Comparison of ENCODE assay signal across 8 cellular contexts in genomic region chr3:14946749-14947104, GRCh38. TPM values are rescaled to one million over a fixed set of nuclear protein-coding genes. Genes with fewer than 3 reads are reported as not detected.
DNase-seq lines count a peak whose midpoint lies in the region; ATAC-seq and TF ChIP-seq lines count a peak whose summit lies in the region.

No MANE protein-coding gene starts in this region.

- peaks cover 0 to 59% (median 37%) of the 10 kb centered on the region in 9 donors for H3K36me3 ChIP-seq in heart left ventricle
- no peaks in the 10 kb centered on the region for H3K36me3 ChIP-seq in body of pancreas (replicated peaks in 1 of 2; ENCODE audit: insufficient read depth in 1 of 2, low read depth in 2 of 2)
- H3K36me3 ChIP-seq in mesenchymal stem cell (ENCODE audit: control insufficient read depth in 1 of 2, insufficient read depth in 2 of 2, low read depth in 1 of 2, low read length in 2 of 2): peaks cover 7 to 37% of the 10 kb centered on the region in 2 experiments
- no peaks in the 10 kb centered on the region for H3K36me3 ChIP-seq in uterus

- WGBS in heart left ventricle, 4 donors: 0 to 1% (median 1%) methylated on average over 8 of the region's 8 CpGs
- 0% methylated on average over 8 of the region's 8 CpGs for WGBS in body of pancreas, 2 donors
- under 1% methylated on average over 8 of the region's 8 CpGs for WGBS in mesenchymal stem cell

- intact Hi-C loops in heart left ventricle (cut with DNase I) (loop anchor here in 5 of 10 donors (5.0 to 10.0 kb wide), 4 partner anchors 46 to 148 kb away; partner anchors contain the start of gene RBSN (in 1 of the 5)), cardiac septum (cut with DNase I) (loop anchor here (2.0 to 5.0 kb wide), 2 partner anchors 46 to 118 kb away; partner anchors contain the start of gene MRPS25), body of pancreas (cut with DNase I) (no loop called here), uterus (cut with DNase I; ENCODE audit: low total_unique reads) (no loop called here)

- no peak overlapping the region for H3K14ac ChIP-seq in mesenchymal stem cell (ENCODE audit: low read length in 2 of 2)

- peak overlapping the region; percentile 90 to 99 for H3K18ac ChIP-seq in mesenchymal stem cell (ENCODE audit: low read depth in 1 of 2, low read length in 2 of 2)

- H3K4ac ChIP-seq in mesenchymal stem cell (ENCODE audit: low read depth in 1 of 2, low read length in 2 of 2): peak overlapping the region; percentile 1 to 98

- peak overlapping the region; percentile 54 for H2BK5ac ChIP-seq in mesenchymal stem cell (ENCODE audit: low read depth, low read length, poor library complexity, severe bottlenecking)

- H4K8ac ChIP-seq in mesenchymal stem cell (ENCODE audit: low read length): peak overlapping the region; percentile 29

- no peak overlapping the region for H4K91ac ChIP-seq in mesenchymal stem cell (ENCODE audit: low read length)

- no peak for DNase-seq in heart left ventricle
- no peak for DNase-seq in cardiac septum (ENCODE audit: low spot score)
- no peak for DNase-seq in body of pancreas
- DNase-seq in mesenchymal stem cell: no peak
- DNase-seq in uterus: no peak
- DNase-seq in SHP77 (lab: John Stamatoyannopoulos, UW): no peak

- H2BK15ac ChIP-seq in mesenchymal stem cell (ENCODE audit: low read depth, poor library complexity, severe bottlenecking): no peak overlapping the region

- H3K4me1 ChIP-seq in heart left ventricle: peaks cover 6 to 54% (median 34%) of the 10 kb centered on the region in 12 donors
- peaks cover 59% of the 10 kb centered on the region for H3K4me1 ChIP-seq in body of pancreas
- H3K4me1 ChIP-seq in mesenchymal stem cell (ENCODE audit: control insufficient read depth, insufficient read depth, low read depth, low read length): peaks cover 4% of the 10 kb centered on the region
- H3K4me1 ChIP-seq in uterus: peaks cover 0 to 6% of the 10 kb centered on the region in 2 donors

- no peak overlapping the region for H2BK120ac ChIP-seq in mesenchymal stem cell (ENCODE audit: low read depth, low read length)

- H3K9me3 ChIP-seq in heart left ventricle (no peaks in the 10 kb centered on the region), body of pancreas (no peaks in the 10 kb centered on the region), mesenchymal stem cell (ENCODE audit: control insufficient read depth, low read length) (no peaks in the 10 kb centered on the region), uterus (no peaks in the 10 kb centered on the region)

- H3K79me1 ChIP-seq in mesenchymal stem cell (replicated peaks; ENCODE audit: low read length, poor library complexity, severe bottlenecking): peaks cover 11% of the 10 kb centered on the region

- no peak for ATAC-seq in heart left ventricle
- ATAC-seq in body of pancreas: no peak
- ATAC-seq in GM19395 (IDR thresholded peaks at IDR 0.05; ENCODE audit: unreplicated experiment): no peak
- no peak for ATAC-seq in GM18907 (IDR thresholded peaks at IDR 0.05; ENCODE audit: unreplicated experiment)

- H3K4me2 ChIP-seq in mesenchymal stem cell (ENCODE audit: low read length, poor library complexity, severe bottlenecking): peak overlapping the region; percentile 75

- H3K23ac ChIP-seq in mesenchymal stem cell (ENCODE audit: low read length in 2 of 2): peak overlapping the region in 1 of 2 experiments; percentile 47

- H2BK12ac ChIP-seq in mesenchymal stem cell (ENCODE audit: low read length in 2 of 2): no peak overlapping the region

- H3K27ac ChIP-seq in heart left ventricle (peak overlapping the region; percentile 98 to 100 (median 99)), body of pancreas (peak overlapping the region; percentile 86 to 99 (median 97)), mesenchymal stem cell (ENCODE audit: low read length, poor library complexity, severe bottlenecking) (peak overlapping the region; percentile 92), uterus (peak overlapping the region; percentile 96 to 98)

- H3K4me3 ChIP-seq in heart left ventricle (peak overlapping the region; percentile 70 to 95 (median 90)), body of pancreas (peak overlapping the region; percentile 47 to 71), mesenchymal stem cell (ENCODE audit: insufficient read depth in 1 of 2, low read depth in 1 of 2, low read length in 2 of 2) (peak overlapping the region; percentile 94 to 96), uterus (peak overlapping the region; percentile 68 to 99)

- H2AK5ac ChIP-seq in mesenchymal stem cell (ENCODE audit: low read length, severe bottlenecking): no peak overlapping the region

- no peaks in the 10 kb centered on the region for H3K27me3 ChIP-seq in heart left ventricle
- H3K27me3 ChIP-seq in body of pancreas: no peaks in the 10 kb centered on the region
- no peaks in the 10 kb centered on the region for H3K27me3 ChIP-seq in mesenchymal stem cell (ENCODE audit: control insufficient read depth in 1 of 2, insufficient read depth in 1 of 2, low read length in 2 of 2)
- no peaks in the 10 kb centered on the region for H3K27me3 ChIP-seq in uterus

- H3K9ac ChIP-seq in mesenchymal stem cell (ENCODE audit: low read length): peak overlapping the region; percentile 97

- no peak for TF ChIP-seq CTCF in heart left ventricle (IDR thresholded peaks at IDR 0.05)
- TF ChIP-seq CTCF in body of pancreas (IDR thresholded peaks at IDR 0.05): no peak
- TF ChIP-seq CTCF in uterus (IDR thresholded peaks at IDR 0.05): no peak

- TF ChIP-seq POLR2A in heart left ventricle (IDR thresholded peaks at IDR 0.05): no peak
- TF ChIP-seq POLR2A in body of pancreas (IDR thresholded peaks at IDR 0.05): no peak
- TF ChIP-seq POLR2A in uterus (IDR thresholded peaks at IDR 0.05): no peak

- peak overlapping the region; percentile 88 for H2AFZ ChIP-seq in mesenchymal stem cell (ENCODE audit: low read depth, low read length)

RNA-seq across cellular contexts. Expression of gene NR2C2, which starts 0.7 kb away (rescaled TPM):
- 10 to 100 TPM; 22.4 to 38.5 (median 29.9) TPM for total RNA-seq in heart left ventricle
- 10 to 100 TPM in 1 of 2 donors, 1 to 10 TPM in 1; 6.2 to 15.6 TPM for polyA plus RNA-seq in heart left ventricle
- 32.7 TPM for total RNA-seq in cardiac septum
- total RNA-seq in body of pancreas: 10 to 100 TPM; 16.9 to 22.1 TPM
- 19.1 TPM for polyA plus RNA-seq in mesenchymal stem cell (2013, experiment 1 of 2)
- polyA plus RNA-seq in mesenchymal stem cell (2013, experiment 2 of 2): 17.4 TPM
- 10 to 100 TPM; 29.7 to 78.3 (median 61.0) TPM for total RNA-seq in uterus
